ENCODE assay signal across 1 cellular context in genomic region chr22:26615149-26615548, GRCh38.
TF ChIP-seq lines count a peak whose summit lies in the region.

No MANE protein-coding gene starts in this region.

TF ChIP-seq in SK-N-SH, 30 proteins besides CTCF, POLR2A, EP300 and RAD21 (continued from another document):
- no peak for TF ChIP-seq ZBTB33 (IDR thresholded peaks at IDR 0.05; ENCODE audit: borderline replicate concordance, low read depth)
- TF ChIP-seq POLR2AphosphoS5 (IDR thresholded peaks at IDR 0.05; ENCODE audit: low read depth, low read length) = no peak
- TF ChIP-seq CHD2 (IDR thresholded peaks at IDR 0.05; ENCODE audit: low read length, partially characterized antibody) = no peak
- TF ChIP-seq FOSL2 (IDR thresholded peaks at IDR 0.05; ENCODE audit: borderline replicate concordance, low read depth) = no peak
- no peak for TF ChIP-seq USF1 (IDR thresholded peaks at IDR 0.05; ENCODE audit: borderline replicate concordance, low read depth)
- TF ChIP-seq, protein P1, sequence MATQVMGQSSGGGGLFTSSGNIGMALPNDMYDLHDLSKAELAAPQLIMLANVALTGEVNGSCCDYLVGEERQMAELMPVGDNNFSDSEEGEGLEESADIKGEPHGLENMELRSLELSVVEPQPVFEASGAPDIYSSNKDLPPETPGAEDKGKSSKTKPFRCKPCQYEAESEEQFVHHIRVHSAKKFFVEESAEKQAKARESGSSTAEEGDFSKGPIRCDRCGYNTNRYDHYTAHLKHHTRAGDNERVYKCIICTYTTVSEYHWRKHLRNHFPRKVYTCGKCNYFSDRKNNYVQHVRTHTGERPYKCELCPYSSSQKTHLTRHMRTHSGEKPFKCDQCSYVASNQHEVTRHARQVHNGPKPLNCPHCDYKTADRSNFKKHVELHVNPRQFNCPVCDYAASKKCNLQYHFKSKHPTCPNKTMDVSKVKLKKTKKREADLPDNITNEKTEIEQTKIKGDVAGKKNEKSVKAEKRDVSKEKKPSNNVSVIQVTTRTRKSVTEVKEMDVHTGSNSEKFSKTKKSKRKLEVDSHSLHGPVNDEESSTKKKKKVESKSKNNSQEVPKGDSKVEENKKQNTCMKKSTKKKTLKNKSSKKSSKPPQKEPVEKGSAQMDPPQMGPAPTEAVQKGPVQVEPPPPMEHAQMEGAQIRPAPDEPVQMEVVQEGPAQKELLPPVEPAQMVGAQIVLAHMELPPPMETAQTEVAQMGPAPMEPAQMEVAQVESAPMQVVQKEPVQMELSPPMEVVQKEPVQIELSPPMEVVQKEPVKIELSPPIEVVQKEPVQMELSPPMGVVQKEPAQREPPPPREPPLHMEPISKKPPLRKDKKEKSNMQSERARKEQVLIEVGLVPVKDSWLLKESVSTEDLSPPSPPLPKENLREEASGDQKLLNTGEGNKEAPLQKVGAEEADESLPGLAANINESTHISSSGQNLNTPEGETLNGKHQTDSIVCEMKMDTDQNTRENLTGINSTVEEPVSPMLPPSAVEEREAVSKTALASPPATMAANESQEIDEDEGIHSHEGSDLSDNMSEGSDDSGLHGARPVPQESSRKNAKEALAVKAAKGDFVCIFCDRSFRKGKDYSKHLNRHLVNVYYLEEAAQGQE (IDR thresholded peaks at IDR 0.05; ENCODE audit: low read depth, low read length) = no peak
- no peak for TF ChIP-seq YY1 (IDR thresholded peaks at IDR 0.05; ENCODE audit: low read depth)
